In genomic region chr11:73916435-73916834, GRCh38 we compare ENCODE assay signal across 1 cellular context.
TF ChIP-seq lines count a peak whose summit lies in the region.

No MANE protein-coding gene starts in this region.

TF ChIP-seq in SK-N-SH treated with all-trans-retinoic acid at 6 μM for 48 hours, 23 proteins besides CTCF, POLR2A, EP300 and RAD21 (continued from another document):
- TF ChIP-seq TSHZ2 (CRISPR knock-in tag; IDR thresholded peaks at IDR 0.05), result no peak
- TF ChIP-seq OSR1 (CRISPR knock-in tag; IDR thresholded peaks at IDR 0.05), result no peak
